6 cellular contexts compared by ENCODE assay signal in the genomic region with DNA sequence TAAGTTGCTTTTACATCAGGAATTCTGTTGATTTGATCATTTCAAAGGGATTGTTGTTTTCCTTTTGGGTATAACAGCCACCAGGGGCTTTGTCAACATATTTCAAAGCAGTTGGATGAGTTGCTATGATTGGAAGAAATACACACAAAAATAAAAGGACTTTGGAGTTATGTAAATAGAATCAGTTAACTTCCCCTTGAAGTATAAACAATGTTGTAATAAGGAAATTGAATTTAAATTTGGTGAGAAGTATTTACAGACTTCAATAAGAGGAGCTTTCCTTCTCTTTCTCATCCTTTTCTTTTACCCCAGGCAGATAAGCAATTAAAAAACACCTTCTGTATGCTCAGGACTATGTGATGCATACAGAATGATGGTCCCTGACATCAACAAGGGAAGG.
"Had no signal": no experiment of that assay in that cellular context is flagged by ENCODE, and none has a peak within 500 bp of the region (broad histone marks: within the 10 kb centered on the region; RNA-seq: fewer than 3 reads in every experiment).

No MANE protein-coding gene starts in this region.

- H3K27me3 Mint-ChIP-seq: IgD-negative memory B cell had no signal

- ATAC-seq: HepG2, K562 had no signal

- DNase-seq: IMR-90, KBM-7 had no signal

- H3K4me3 Mint-ChIP-seq: IgD-negative memory B cell had no signal

- H3K4me1 Mint-ChIP-seq: IgD-negative memory B cell had no signal

- H3K36me3 Mint-ChIP-seq: IgD-negative memory B cell had no signal

- H3K4me3 ChIP-seq: K562 had no signal

- FAIRE-seq: HepG2, HTR-8/SVneo, K562 had no signal

- H3K27ac Mint-ChIP-seq: IgD-negative memory B cell had no signal
